In the genomic region with DNA sequence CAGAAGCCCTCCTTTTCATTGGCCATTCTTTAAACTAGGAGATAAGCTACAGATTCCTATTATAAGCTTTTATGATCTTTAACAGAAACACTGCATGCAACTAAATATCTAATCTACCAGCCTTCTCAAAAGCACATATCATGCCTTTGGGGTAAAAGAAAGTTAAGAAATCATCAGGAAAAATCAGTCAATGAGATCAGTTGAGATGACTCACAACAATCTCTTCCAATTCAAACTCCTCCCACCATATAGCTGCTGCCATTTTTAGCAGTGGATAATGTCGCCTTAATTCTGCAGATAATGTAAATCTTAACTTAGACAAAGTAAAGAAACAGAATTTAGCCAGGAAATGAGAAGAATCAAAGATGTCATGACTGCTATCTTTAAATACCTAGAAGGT, we compare ENCODE assay signal across 29 cellular contexts.
DNase-seq lines count a peak whose midpoint lies in the region; ATAC-seq and TF ChIP-seq lines count a peak whose summit lies in the region.
"Had no signal": no experiment of that assay in that cellular context is flagged by ENCODE, and none has a peak within 500 bp of the region (broad histone marks: within the 10 kb centered on the region; RNA-seq: fewer than 3 reads in every experiment).

No MANE protein-coding gene starts in this region.

- peak overlapping the region; percentile 28 for H2AFZ ChIP-seq in GM23248
- H2AFZ ChIP-seq in PC-9: no peak overlapping the region
- H2AFZ ChIP-seq in fibroblast of lung (ENCODE audit: low read length): no peak overlapping the region

- H3K27me3 ChIP-seq in GM23248 (replicated peaks; ENCODE audit: insufficient read depth) (no peaks in the 10 kb centered on the region), PC-9 (ENCODE audit: insufficient read depth, low read depth) (no peaks in the 10 kb centered on the region), fibroblast of lung (ENCODE audit: control insufficient read depth, insufficient read depth, low read length) (no peaks in the 10 kb centered on the region)
- H3K27me3 ChIP-seq: pancreas, SJCRH30, upper lobe of right lung had no signal

- POLR2A ChIA-PET in PC-9 (lab: Charles Lee; ENCODE audit: unreplicated experiment): interaction anchor here (0.7 kb wide), 1 partner anchor 134 kb away, joined by 4 read pairs; no protein-coding TSS in a partner anchor

- no peak overlapping the region for H3K4me3 ChIP-seq in GM23248
- no peak overlapping the region for H3K4me3 ChIP-seq in PC-9
- no peak overlapping the region for H3K4me3 ChIP-seq in fibroblast of lung (replicated peaks in 1 of 4; ENCODE audit: control extremely low read depth in 1 of 4, insufficient read depth in 1 of 4, low read depth in 3 of 4, low read length in 4 of 4)
- H3K4me3 ChIP-seq: left ventricle myocardium inferior, pancreas, SJCRH30, smooth muscle cell, upper lobe of right lung had no signal

- H3K9me2 ChIP-seq in GM23248 (ENCODE audit: insufficient read depth): no peaks in the 10 kb centered on the region
- H3K9me2 ChIP-seq in PC-9 (ENCODE audit: insufficient read depth): no peaks in the 10 kb centered on the region

- H3K9me3 ChIP-seq in GM23248 (ENCODE audit: low read depth): no peaks in the 10 kb centered on the region
- peaks cover 11% of the 10 kb centered on the region for H3K9me3 ChIP-seq in PC-9 (ENCODE audit: insufficient read depth, low read depth)
- no peaks in the 10 kb centered on the region for H3K9me3 ChIP-seq in fibroblast of lung (ENCODE audit: control insufficient read depth, insufficient read depth, low read depth, low read length)
- H3K9me3 ChIP-seq: Caco-2, left ventricle myocardium inferior, pancreas, SJCRH30, upper lobe of right lung had no signal

- H3K27ac ChIP-seq in GM23248 (no peak overlapping the region), PC-9 (peak overlapping the region; percentile 86; the same call in 1 of the 2 replicates), fibroblast of lung (ENCODE audit: insufficient read depth, low read length) (no peak overlapping the region)
- H3K27ac ChIP-seq: C4-2B, left ventricle myocardium inferior, pancreas, SJCRH30, upper lobe of right lung had no signal

- peak; percentile 59 for DNase-seq in GM23248
- DNase-seq in PC-9: peak in 1 of 2 experiments; percentile 32
- peak; percentile 1 to 35 for DNase-seq in fibroblast of lung (ENCODE audit: low read depth in 2 of 2)
- peak; percentile 7 for DNase-seq in putamen (ENCODE audit: low spot score)
- DNase-seq in SHP77 treated with DMSO at 0.1 percent for 48 hours (lab: John Stamatoyannopoulos, UW): no peak
- no peak for DNase-seq in UCSD-AML1 (lab: John Stamatoyannopoulos, UW; ENCODE audit: unreplicated experiment)
- DNase-seq: activated B cell treated with CpG ODN at 0.5 μM for 24 hours; activated CD4-positive, alpha-beta T cell treated with anti-CD3 and anti-CD28 coated beads, Interleukin-2, amount 10 ng/mL, durations not matched to agents 7 days and 5 days; activated effector memory CD4-positive, alpha-beta T cell treated with anti-CD3 and anti-CD28 coated beads, Interleukin-2, amount 50 U/mL, for 16 hours; activated naive CD8-positive, alpha-beta T cell treated with anti-CD3 and anti-CD28 coated beads, Interleukin-2, amount 10 ng/mL, durations not matched to agents 7 days and 5 days; activated T-cell treated with anti-CD3 and anti-CD28 coated beads, Interleukin-2, amount 50 U/mL, for 24 hours; Caco-2; dermis blood vessel endothelial cell; endodermal cell; GF-D8; KBM-7; left ventricle myocardium inferior; mesendoderm; NCI-H1436; NCI-H446; NCI-H748 treated with DMSO at 0.1 percent for 48 hours; pancreas; SJCRH30; stimulated activated naive CD4-positive, alpha-beta T cell treated with Interleukin-2 at 50 U/mL for 16 hours; upper lobe of right lung had no signal

- intact Hi-C loops in PC-9 (cut with micrococcal nuclease; ENCODE audit: unreplicated experiment): no loop called here

- no peaks in the 10 kb centered on the region for H3K36me3 ChIP-seq in GM23248 (ENCODE audit: low read depth)
- no peaks in the 10 kb centered on the region for H3K36me3 ChIP-seq in PC-9 (ENCODE audit: low read depth)
- no peaks in the 10 kb centered on the region for H3K36me3 ChIP-seq in fibroblast of lung (ENCODE audit: control insufficient read depth, insufficient read depth, low read length)
- H3K36me3 ChIP-seq: left ventricle myocardium inferior, pancreas, SJCRH30, upper lobe of right lung had no signal

- WGBS in GM23248 (ENCODE audit: low coverage in 1 of 2, low lambda C conversion rate in 2 of 2, missing lambda C conversion rate in 2 of 2), 2 experiments: 44 to 47% methylated on average over 1 of the region's 1 CpG

- no peak for ATAC-seq in HG03442 (IDR thresholded peaks at IDR 0.05; ENCODE audit: unreplicated experiment)
- ATAC-seq: esophagus mucosa, pancreas, upper lobe of right lung had no signal

- H3F3A ChIP-seq in GM23248 (ENCODE audit: insufficient read depth): peaks cover 19% of the 10 kb centered on the region
- peaks cover 26% of the 10 kb centered on the region for H3F3A ChIP-seq in PC-9 (ENCODE audit: insufficient read depth, low read depth)

- TF ChIP-seq CTCF in PC-9 (conservative IDR thresholded peaks at IDR 0.05) (no peak), fibroblast of lung (conservative IDR thresholded peaks at IDR 0.05 in 1 of 2, IDR thresholded peaks at IDR 0.05 in 1 of 2; ENCODE audit: low read depth in 1 of 2, low read length in 2 of 2) (no peak)

- H3K4me2 ChIP-seq in GM23248 (ENCODE audit: unreplicated experiment): peak overlapping the region; percentile 25
- 0 out of 2 replicates have a peak overlapping the region, but pooled peaks have one; percentile 75 for H3K4me2 ChIP-seq in PC-9
- H3K4me2 ChIP-seq in fibroblast of lung (ENCODE audit: extremely low read depth, insufficient read depth, low read length): no peak overlapping the region
- H3K4me2 ChIP-seq: smooth muscle cell had no signal

- CTCF ChIA-PET in PC-9 (lab: Charles Lee): no interaction called here

- H4K20me1 ChIP-seq in GM23248 (ENCODE audit: insufficient read depth): no peaks in the 10 kb centered on the region
- no peaks in the 10 kb centered on the region for H4K20me1 ChIP-seq in PC-9 (ENCODE audit: insufficient read depth)
- H4K20me1 ChIP-seq in fibroblast of lung (ENCODE audit: control insufficient read depth, extremely low read depth, insufficient read depth, low read length): no peaks in the 10 kb centered on the region

- H3K9ac ChIP-seq in GM23248 (no peak overlapping the region), fibroblast of lung (ENCODE audit: insufficient read depth, low read length) (no peak overlapping the region)

- in situ Hi-C loops in GM23248 (cut with MboI): no loop called here

- H3K79me2 ChIP-seq in GM23248 (ENCODE audit: insufficient read depth) (no peaks in the 10 kb centered on the region), PC-9 (ENCODE audit: low read depth) (no peaks in the 10 kb centered on the region), fibroblast of lung (ENCODE audit: control insufficient read depth, insufficient read depth, low read length) (no peaks in the 10 kb centered on the region)

- H3K4me1 ChIP-seq in GM23248 (ENCODE audit: insufficient read depth) (peaks cover 32% of the 10 kb centered on the region), PC-9 (replicated peaks; ENCODE audit: insufficient read depth) (peaks cover 52% of the 10 kb centered on the region), fibroblast of lung (ENCODE audit: control insufficient read depth, extremely low read depth, insufficient read depth, low read length) (peaks cover 3% of the 10 kb centered on the region)
- H3K4me1 ChIP-seq: left ventricle myocardium inferior, SJCRH30, upper lobe of right lung had no signal

- no TSS peak for BruUV-seq in PC-9 (replicated peaks; lab: Mats Ljungman, UMichigan)

Comparison
In these comparisons a context has a peak if more than half of its experiments do, and no peak if none do; other contexts are left out.
1. DNase-seq: peak in GM23248 (single experiment), fibroblast of lung (2 of 2) and putamen (single experiment); none in SHP77 treated with DMSO at 0.1 percent for 48 hours (single experiment) and UCSD-AML1 (single experiment).